In genomic region chr19:1087813-1088418, GRCh38 we compare ENCODE assay signal across 8 cellular contexts. TPM values are rescaled to one million over a fixed set of nuclear protein-coding genes. Genes with fewer than 3 reads are reported as not detected.
DNase-seq lines count a peak whose midpoint lies in the region; ATAC-seq, FAIRE-seq and TF ChIP-seq lines count a peak whose summit lies in the region.

No MANE protein-coding gene starts in this region.

- no peaks in the 10 kb centered on the region for H3K9me3 ChIP-seq in T-helper 17 cell (ENCODE audit: control insufficient read depth, low read length, poor library complexity, severe bottlenecking)
- no peaks in the 10 kb centered on the region for H3K9me3 ChIP-seq in esophagus squamous epithelium
- H3K9me3 ChIP-seq in mesenchymal stem cell (ENCODE audit: control insufficient read depth, low read length): no peaks in the 10 kb centered on the region
- no peaks in the 10 kb centered on the region for H3K9me3 ChIP-seq in uterus

- H2BK12ac ChIP-seq in mesenchymal stem cell (ENCODE audit: low read length in 2 of 2): no peak overlapping the region

- no peak overlapping the region for H2BK5ac ChIP-seq in mesenchymal stem cell (ENCODE audit: low read depth, low read length, poor library complexity, severe bottlenecking)

- no peaks in the 10 kb centered on the region for H3K9me3 Mint-ChIP-seq in stimulated activated memory B cell treated with anti-CD40 and anti-IgM and Interleukin-4, amounts not matched to agents 10 μg/mL and 1 μg/mL and 100 μg/mL, for 72 hours

- H2AFZ ChIP-seq in mesenchymal stem cell (ENCODE audit: low read depth, low read length): no peak overlapping the region

- peak; percentile 90 for FAIRE-seq in GM19239 (lab: Jason Lieb, UNC)

- H3K27ac Mint-ChIP-seq in T-helper 17 cell: peak overlapping the region; percentile 96
- peak overlapping the region; percentile 77 for H3K27ac Mint-ChIP-seq in stimulated activated memory B cell treated with anti-CD40 and anti-IgM and Interleukin-4, amounts not matched to agents 10 μg/mL and 1 μg/mL and 100 μg/mL, for 72 hours

- H3K4me1 ChIP-seq in esophagus squamous epithelium (peaks cover 11 to 78% (median 11%) of the 10 kb centered on the region in 3 donors), mesenchymal stem cell (ENCODE audit: control insufficient read depth, insufficient read depth, low read depth, low read length) (peaks cover 16% of the 10 kb centered on the region), uterus (peaks cover 0 to under 1% of the 10 kb centered on the region in 2 donors)

- H3K36me3 ChIP-seq in esophagus squamous epithelium: peaks cover 24 to 74% (median 38%) of the 10 kb centered on the region in 3 donors
- H3K36me3 ChIP-seq in mesenchymal stem cell (ENCODE audit: control insufficient read depth in 1 of 2, insufficient read depth in 2 of 2, low read depth in 1 of 2, low read length in 2 of 2): peaks cover 37 to 70% of the 10 kb centered on the region in 2 experiments
- no peaks in the 10 kb centered on the region for H3K36me3 ChIP-seq in uterus

- no peak overlapping the region for H4K8ac ChIP-seq in mesenchymal stem cell (ENCODE audit: low read length)

- no peak overlapping the region for H2BK15ac ChIP-seq in mesenchymal stem cell (ENCODE audit: low read depth, poor library complexity, severe bottlenecking)

- intact Hi-C loops in esophagus squamous epithelium (cut with DNase I) (no loop called here), uterus (cut with DNase I; ENCODE audit: low total_unique reads) (loop anchor here (10.0 kb wide), 1 partner anchor 53 kb away; no protein-coding TSS in a partner anchor)

- H3K4ac ChIP-seq in mesenchymal stem cell (ENCODE audit: low read depth in 1 of 2, low read length in 2 of 2): no peak overlapping the region

- H3K4me3 Mint-ChIP-seq in T-helper 17 cell: peak overlapping the region; percentile 81
- H3K4me3 Mint-ChIP-seq in stimulated activated memory B cell treated with anti-CD40 and anti-IgM and Interleukin-4, amounts not matched to agents 10 μg/mL and 1 μg/mL and 100 μg/mL, for 72 hours: peak overlapping the region; percentile 25

- no peak overlapping the region for H3K9ac ChIP-seq in mesenchymal stem cell (ENCODE audit: low read length)

- no peak for TF ChIP-seq CTCF in esophagus squamous epithelium (IDR thresholded peaks at IDR 0.05)
- no peak for TF ChIP-seq CTCF in uterus (IDR thresholded peaks at IDR 0.05)

- H3K4me3 ChIP-seq in esophagus squamous epithelium (no peak overlapping the region), mesenchymal stem cell (ENCODE audit: insufficient read depth in 1 of 2, low read depth in 1 of 2, low read length in 2 of 2) (no peak overlapping the region), uterus (no peak overlapping the region)

- peaks cover 27% of the 10 kb centered on the region for H3K79me1 ChIP-seq in mesenchymal stem cell (replicated peaks; ENCODE audit: low read length, poor library complexity, severe bottlenecking)

- DNase-seq in GM19239 (ENCODE audit: insufficient read length, low spot score) (no peak), T-helper 17 cell (peak in 1 of 3 donors; percentile 44), esophagus squamous epithelium (lab: John Stamatoyannopoulos, UW) (no peak), mesenchymal stem cell (no peak), uterus (no peak)
- DNase-seq in stimulated activated CD8-positive, alpha-beta memory T cell treated with anti-CD3 and anti-CD28 coated beads, Interleukin-4, amount 100 ng/mL, for 48 hours: no peak

- no peak for TF ChIP-seq POLR2A in esophagus squamous epithelium (IDR thresholded peaks at IDR 0.05)
- TF ChIP-seq POLR2A in uterus (IDR thresholded peaks at IDR 0.05): no peak

- H4K91ac ChIP-seq in mesenchymal stem cell (ENCODE audit: low read length): no peak overlapping the region

- ATAC-seq in T-helper 17 cell: peak; percentile 57
- ATAC-seq in stimulated activated memory B cell treated with anti-CD40 and anti-IgM and Interleukin-4, amounts not matched to agents 10 μg/mL and 1 μg/mL and 100 μg/mL, for 72 hours: peak; percentile 72
- ATAC-seq in GM19395 (IDR thresholded peaks at IDR 0.05; ENCODE audit: unreplicated experiment): no peak

- H3K27ac ChIP-seq in esophagus squamous epithelium (peak overlapping the region in 3 of 4 donors; percentile 49 to 88 (median 65)), mesenchymal stem cell (ENCODE audit: low read length, poor library complexity, severe bottlenecking) (no peak overlapping the region), uterus (no peak overlapping the region)

- H3K4me2 ChIP-seq in mesenchymal stem cell (ENCODE audit: low read length, poor library complexity, severe bottlenecking): no peak overlapping the region

- H3K4me1 Mint-ChIP-seq in T-helper 17 cell: peaks cover 23% of the 10 kb centered on the region
- H3K4me1 Mint-ChIP-seq in stimulated activated memory B cell treated with anti-CD40 and anti-IgM and Interleukin-4, amounts not matched to agents 10 μg/mL and 1 μg/mL and 100 μg/mL, for 72 hours: peaks cover 64% of the 10 kb centered on the region

- H3K27me3 ChIP-seq in esophagus squamous epithelium (peaks cover 0 to 1% (median 0%) of the 10 kb centered on the region in 4 donors), mesenchymal stem cell (ENCODE audit: control insufficient read depth in 1 of 2, insufficient read depth in 1 of 2, low read length in 2 of 2) (peaks cover 0 to 1% of the 10 kb centered on the region in 2 experiments), uterus (no peaks in the 10 kb centered on the region)

- H2BK120ac ChIP-seq in mesenchymal stem cell (ENCODE audit: low read depth, low read length): no peak overlapping the region

- no peak overlapping the region for H3K14ac ChIP-seq in mesenchymal stem cell (ENCODE audit: low read length in 2 of 2)

- 55 to 64% methylated on average over 7 to 14 of the region's 27 CpGs for WGBS in esophagus squamous epithelium, 2 donors
- 93% methylated on average over 27 of the region's 27 CpGs for WGBS in mesenchymal stem cell

- H3K36me3 Mint-ChIP-seq in T-helper 17 cell (ENCODE audit: low read depth): peaks cover 4% of the 10 kb centered on the region
- H3K36me3 Mint-ChIP-seq in stimulated activated memory B cell treated with anti-CD40 and anti-IgM and Interleukin-4, amounts not matched to agents 10 μg/mL and 1 μg/mL and 100 μg/mL, for 72 hours: peaks cover 55% of the 10 kb centered on the region

- H3K27me3 Mint-ChIP-seq in T-helper 17 cell: no peaks in the 10 kb centered on the region
- no peaks in the 10 kb centered on the region for H3K27me3 Mint-ChIP-seq in stimulated activated memory B cell treated with anti-CD40 and anti-IgM and Interleukin-4, amounts not matched to agents 10 μg/mL and 1 μg/mL and 100 μg/mL, for 72 hours

- no peak overlapping the region for H3K23ac ChIP-seq in mesenchymal stem cell (ENCODE audit: low read length in 2 of 2)

- H2AK5ac ChIP-seq in mesenchymal stem cell (ENCODE audit: low read length, severe bottlenecking): no peak overlapping the region

- no peak overlapping the region for H3K18ac ChIP-seq in mesenchymal stem cell (ENCODE audit: low read depth in 1 of 2, low read length in 2 of 2)

RNA-seq across cellular contexts. Expression of gene POLR2E, which starts 7.3 kb away (rescaled TPM):
- total RNA-seq in T-helper 17 cell (10 to 100 TPM; 63.8 to 81.4 TPM), esophagus squamous epithelium (100 to 1,000 TPM; 113 to 198 (median 166) TPM), uterus (100 to 1,000 TPM in 1 of 4 donors, 10 to 100 TPM in 3; 13.6 to 112 (median 59.8) TPM)
- 152 TPM for polyA plus RNA-seq in mesenchymal stem cell (2013, experiment 1 of 2)
- 153 TPM for polyA plus RNA-seq in mesenchymal stem cell (2013, experiment 2 of 2)

RNA-seq across cellular contexts. Expression of gene GPX4, which starts 15.9 kb away (rescaled TPM):
- total RNA-seq in T-helper 17 cell: 100 to 1,000 TPM; 184 to 187 TPM
- total RNA-seq in esophagus squamous epithelium: 100 to 1,000 TPM; 108 to 405 (median 244) TPM
- 676 TPM for polyA plus RNA-seq in mesenchymal stem cell (2013, experiment 1 of 2)
- polyA plus RNA-seq in mesenchymal stem cell (2013, experiment 2 of 2): 686 TPM
- 100 to 1,000 TPM in 3 of 4 donors, 10 to 100 TPM in 1; 68.2 to 357 (median 163) TPM for total RNA-seq in uterus

RNA-seq across cellular contexts. Expression of gene ARHGAP45, which starts 20.9 kb away (rescaled TPM):
- 100 to 1,000 TPM; 603 to 646 TPM for total RNA-seq in T-helper 17 cell
- total RNA-seq in esophagus squamous epithelium: 10 to 100 TPM in 3 of 4 donors, 1 to 10 TPM in 1; 8.2 to 39.3 (median 12.5) TPM
- 0.17 TPM for polyA plus RNA-seq in mesenchymal stem cell (2013, experiment 1 of 2)
- polyA plus RNA-seq in mesenchymal stem cell (2013, experiment 2 of 2): 0.15 TPM
- total RNA-seq in uterus: 100 to 1,000 TPM in 1 of 4 donors, 1 to 10 TPM in 3; 4.1 to 154 (median 8.6) TPM

RNA-seq across cellular contexts. Expression of gene ABCA7, which starts 48.0 kb away (rescaled TPM):
- 100 to 1,000 TPM; 107 to 112 TPM for total RNA-seq in T-helper 17 cell
- 10 to 100 TPM; 12.6 to 24.4 (median 18.7) TPM for total RNA-seq in esophagus squamous epithelium
- polyA plus RNA-seq in mesenchymal stem cell (2013, experiment 1 of 2): 8.4 TPM
- polyA plus RNA-seq in mesenchymal stem cell (2013, experiment 2 of 2): 8.4 TPM
- total RNA-seq in uterus: 10 to 100 TPM in 1 of 4 donors, 1 to 10 TPM in 2, under 1 TPM in 1; 0.59 to 10.4 (median 2.7) TPM

Comparison
In these comparisons a context has a peak if more than half of its experiments do, and no peak if none do; other contexts are left out.
1. H3K27ac ChIP-seq: peak in esophagus squamous epithelium (3 of 4); none in mesenchymal stem cell (single experiment) and uterus (0 of 2).